ENCODE assay signal across 8 cellular contexts in the genomic region with DNA sequence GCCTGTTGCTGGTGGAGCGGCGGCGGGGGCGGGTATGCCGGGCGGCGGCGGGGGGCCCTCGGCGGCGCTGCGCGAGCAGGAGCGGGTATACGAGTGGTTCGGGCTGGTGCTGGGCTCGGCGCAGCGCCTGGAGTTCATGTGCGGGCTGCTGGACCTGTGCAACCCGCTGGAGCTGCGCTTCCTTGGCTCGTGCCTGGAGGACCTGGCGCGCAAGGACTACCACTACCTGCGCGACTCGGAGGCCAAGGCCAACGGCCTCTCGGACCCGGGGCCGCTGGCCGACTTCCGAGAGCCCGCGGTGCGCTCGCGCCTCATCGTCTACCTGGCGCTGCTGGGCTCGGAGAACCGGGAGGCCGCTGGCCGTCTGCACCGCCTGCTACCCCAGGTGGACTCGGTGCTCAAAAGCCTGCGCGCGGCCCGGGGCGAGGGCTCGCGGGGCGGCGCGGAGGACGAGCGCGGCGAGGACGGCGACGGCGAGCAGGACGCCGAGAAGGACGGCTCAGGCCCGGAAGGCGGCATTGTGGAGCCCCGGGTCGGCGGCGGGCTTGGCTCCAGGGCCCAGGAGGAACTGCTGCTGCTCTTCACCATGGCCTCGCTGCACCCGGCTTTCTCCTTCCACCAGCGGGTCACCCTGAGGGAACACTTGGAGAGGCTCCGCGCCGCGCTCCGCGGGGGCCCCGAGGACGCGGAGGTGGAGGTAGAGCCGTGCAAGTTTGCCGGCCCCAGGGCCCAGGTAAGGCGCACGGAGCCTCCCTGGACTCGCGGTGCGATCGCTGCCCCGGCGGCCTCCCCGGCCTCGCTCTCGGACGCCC. TPM values are rescaled to one million over a fixed set of nuclear protein-coding genes. Genes with fewer than 3 reads are reported as not detected.
DNase-seq lines count a peak whose midpoint lies in the region; ATAC-seq and TF ChIP-seq lines count a peak whose summit lies in the region.

No MANE protein-coding gene starts in this region.

- intact Hi-C loops in CD4-positive, alpha-beta T cell (cut with DNase I, micrococcal nuclease) = loop anchor here (2.0 to 10.0 kb wide), 9 partner anchors 97 to 898 kb away; a partner anchor contains a TSS
- intact Hi-C loops in Panc1 (cut with micrococcal nuclease; ENCODE audit: unreplicated experiment) = loop anchor here (10.0 kb wide), 1 partner anchor 189 kb away; no protein-coding TSS in a partner anchor

- H3K27ac Mint-ChIP-seq in CD4-positive, alpha-beta T cell = peak overlapping the region; percentile 93
- H3K27ac Mint-ChIP-seq in neural progenitor cell = no peak overlapping the region

- H3K79me2 ChIP-seq in neural progenitor cell (ENCODE audit: low read depth) = peaks cover 33% of the 10 kb centered on the region

- in situ Hi-C loops in Panc1 (cut with HindIII; ENCODE audit: low pct_unique_long_range_greater_than_20kb, low sequenced_read_pairs) = no loop called here

- peak overlapping the region; percentile 77 for H2AFZ ChIP-seq in neural progenitor cell (replicated peaks)

- peaks cover 26% of the 10 kb centered on the region for H4K20me1 ChIP-seq in neural progenitor cell (ENCODE audit: low read depth)

- H3K9me3 ChIP-seq in CD4-positive, alpha-beta T cell (ENCODE audit: control insufficient read depth, low read length) = no peaks in the 10 kb centered on the region
- H3K9me3 ChIP-seq in Panc1 (ENCODE audit: control insufficient read depth, insufficient read depth, low read depth, low read length) (no peaks in the 10 kb centered on the region), neural progenitor cell (ENCODE audit: low read depth) (no peaks in the 10 kb centered on the region), thoracic aorta (no peaks in the 10 kb centered on the region)

- H3K4me1 ChIP-seq in Panc1 (ENCODE audit: control insufficient read depth, insufficient read depth, low read length) (peaks cover 13% of the 10 kb centered on the region), neural progenitor cell (peaks cover 23% of the 10 kb centered on the region), thoracic aorta (ENCODE audit: control insufficient read depth in 1 of 2, low read depth in 2 of 2) (peaks cover 12 to 43% of the 10 kb centered on the region in 2 donors)

- H3K4me3 ChIP-seq in Panc1 (ENCODE audit: low read depth in 2 of 2, low read length in 2 of 2) (peak overlapping the region; percentile 68 to 71), fibroblast of villous mesenchyme (ENCODE audit: low read depth, low read length) (peak overlapping the region; percentile 66), neural progenitor cell (peak overlapping the region; percentile 91), thoracic aorta (peak overlapping the region; percentile 83)

- H3F3A ChIP-seq in neural progenitor cell (ENCODE audit: low read depth) = peaks cover 28% of the 10 kb centered on the region

- peak; percentile 10 for ATAC-seq in CD4-positive, alpha-beta T cell (ENCODE audit: poor library complexity)
- ATAC-seq in HG02763 (IDR thresholded peaks at IDR 0.05; ENCODE audit: unreplicated experiment) (peak; percentile 0), Panc1 (peak; percentile 7; the same call in 1 of the 2 replicates), thoracic aorta (ENCODE audit: insufficient number of reproducible peaks, low FRiP score, low read depth) (no peak)

- no peak overlapping the region for H3K9ac ChIP-seq in neural progenitor cell

- TF ChIP-seq CTCF in CD4-positive, alpha-beta T cell (IDR thresholded peaks at IDR 0.05) = no peak
- TF ChIP-seq CTCF in Panc1 (IDR thresholded peaks at IDR 0.05) (no peak), fibroblast of villous mesenchyme (IDR thresholded peaks at IDR 0.05; ENCODE audit: insufficient read depth, low read depth, low read length) (no peak), neural progenitor cell (IDR thresholded peaks at IDR 0.05) (no peak), thoracic aorta (IDR thresholded peaks at IDR 0.05) (no peak)

- H3K4me1 Mint-ChIP-seq in CD4-positive, alpha-beta T cell (ENCODE audit: low read depth) = peaks cover 49% of the 10 kb centered on the region
- peaks cover 24% of the 10 kb centered on the region for H3K4me1 Mint-ChIP-seq in neural progenitor cell

- H3K9me3 Mint-ChIP-seq in CD4-positive, alpha-beta T cell = no peaks in the 10 kb centered on the region
- H3K9me3 Mint-ChIP-seq in neural progenitor cell = no peaks in the 10 kb centered on the region

- peak overlapping the region; percentile 92 for H3K4me3 Mint-ChIP-seq in CD4-positive, alpha-beta T cell
- H3K4me3 Mint-ChIP-seq in neural progenitor cell = peak overlapping the region; percentile 91

- no peaks in the 10 kb centered on the region for H3K27me3 ChIP-seq in CD4-positive, alpha-beta T cell (ENCODE audit: control insufficient read depth, insufficient read depth, low read length)
- H3K27me3 ChIP-seq in Panc1 (ENCODE audit: control insufficient read depth, insufficient read depth, low read length) (no peaks in the 10 kb centered on the region), neural progenitor cell (peaks cover 47% of the 10 kb centered on the region), thoracic aorta (replicated peaks; ENCODE audit: insufficient read depth) (no peaks in the 10 kb centered on the region)

- H3K27ac ChIP-seq in CD4-positive, alpha-beta T cell (ENCODE audit: low read depth, low read length) = peak overlapping the region; percentile 74
- H3K27ac ChIP-seq in Panc1 (ENCODE audit: low read length) (peak overlapping the region; percentile 89; the same call in 1 of the 2 replicates), neural progenitor cell (no peak overlapping the region), thoracic aorta (peak overlapping the region; percentile 96 to 99)

- POLR2A ChIA-PET in CD4-positive, alpha-beta T cell (lab: Charles Lee) = interaction anchor here (0.8 to 4.9 kb wide), 13 partner anchors 12 to 899 kb away, joined by 3 to 79 read pairs (median 8); a partner anchor contains a TSS
- POLR2A ChIA-PET in Panc1 (lab: Charles Lee) = interaction anchor here (0.6 kb wide), 1 partner anchor 77 kb away, joined by 5 read pairs; no protein-coding TSS in a partner anchor

- H3K4me2 ChIP-seq in neural progenitor cell = peak overlapping the region; percentile 96

- no peaks in the 10 kb centered on the region for H3K27me3 Mint-ChIP-seq in CD4-positive, alpha-beta T cell
- peaks cover 16% of the 10 kb centered on the region for H3K27me3 Mint-ChIP-seq in neural progenitor cell (ENCODE audit: insufficient read depth, low read depth)

- BruUV-seq in Panc1 (replicated peaks; lab: Mats Ljungman, UMichigan) = no TSS peak

- H3K36me3 ChIP-seq in Panc1 (ENCODE audit: control insufficient read depth, insufficient read depth, low read length) = no peaks in the 10 kb centered on the region
- no peaks in the 10 kb centered on the region for H3K36me3 ChIP-seq in neural progenitor cell
- H3K36me3 ChIP-seq in thoracic aorta = no peaks in the 10 kb centered on the region

- H3K36me3 Mint-ChIP-seq in CD4-positive, alpha-beta T cell (ENCODE audit: low read depth) = peaks cover 24% of the 10 kb centered on the region
- no peaks in the 10 kb centered on the region for H3K36me3 Mint-ChIP-seq in neural progenitor cell

- CTCF ChIA-PET in CD4-positive, alpha-beta T cell (lab: Charles Lee) = interaction anchor here (1.8 to 2.3 kb wide), 2 partner anchors 60 to 98 kb away, joined by 5 read pairs; no protein-coding TSS in a partner anchor
- CTCF ChIA-PET in Panc1 (lab: Charles Lee) = no interaction called here

- peak; percentile 29 to 55 (median 42) for DNase-seq in CD4-positive, alpha-beta T cell
- DNase-seq in Panc1 (ENCODE audit: low read depth, low spot score) = no peak
- peak; percentile 46 for DNase-seq in activated gamma-delta T cell (lab: John Stamatoyannopoulos, UW)
- DNase-seq in fibroblast of villous mesenchyme (ENCODE audit: low read depth) = peak; percentile 60
- peak; percentile 52 for DNase-seq in neural progenitor cell (ENCODE audit: low spot score)
- no peak for DNase-seq in thoracic aorta (ENCODE audit: low spot score)
- DNase-seq in SHP77 treated with DMSO at 0.1 percent for 48 hours (lab: John Stamatoyannopoulos, UW) = no peak

RNA-seq across cellular contexts. Expression of a gene that starts 1.0 kb away (rescaled TPM):
- total RNA-seq in CD4-positive, alpha-beta T cell = 10 to 100 TPM; 85.0 to 85.4 TPM
- total RNA-seq in Panc1 (2021; ENCODE audit: unreplicated experiment) (18.2 TPM), fibroblast of villous mesenchyme (5.5 and 9.5 TPM in 2 replicates), neural progenitor cell (ENCODE audit: low replicate concordance) (5.5 and 8.9 TPM in 2 replicates), thoracic aorta (10 to 100 TPM; 33.9 to 38.7 TPM)
- 10.8 TPM for polyA plus RNA-seq in Panc1 (2012; ENCODE audit: insufficient read length)

Comparison
In these comparisons a context has a peak if more than half of its experiments do, and no peak if none do; other contexts are left out.
1. DNase-seq: peak in CD4-positive, alpha-beta T cell (10 of 10), activated gamma-delta T cell (single experiment), fibroblast of villous mesenchyme (single experiment) and neural progenitor cell (single experiment); none in Panc1 (single experiment), thoracic aorta (single experiment) and SHP77 treated with DMSO at 0.1 percent for 48 hours (single experiment).
2. Peak in every context shown above with its lines, with median percentiles within 50 percentile points of each other: H3K4me3 ChIP-seq.